15 cellular contexts compared by ENCODE assay signal in genomic region chr4:60794372-60794771, GRCh38.
DNase-seq lines count a peak whose midpoint lies in the region; ATAC-seq, FAIRE-seq and TF ChIP-seq lines count a peak whose summit lies in the region.
"Had no signal": no experiment of that assay in that cellular context is flagged by ENCODE, and none has a peak within 500 bp of the region (broad histone marks: within the 10 kb centered on the region; RNA-seq: fewer than 3 reads in every experiment).

No MANE protein-coding gene starts in this region.

- no peaks in the 10 kb centered on the region for H3K27me3 ChIP-seq in thoracic aorta (replicated peaks; ENCODE audit: insufficient read depth)
- H3K27me3 ChIP-seq: BLaER1 treated with 17β-estradiol and CSF1 and Interleukin-3, amounts not matched to agents 10 nM and 100 nM had no signal

- no peak overlapping the region for H3K27ac ChIP-seq in kidney (ENCODE audit: low read depth in 2 of 2, low read length in 2 of 2)
- peak overlapping the region in 1 of 2 donors; percentile 59 for H3K27ac ChIP-seq in thoracic aorta
- H3K27ac ChIP-seq: BLaER1 treated with 17β-estradiol and CSF1 and Interleukin-3, amounts not matched to agents 10 nM and 100 nM had no signal

- ATAC-seq in Right ventricle myocardium inferior, result no peak
- no peak for ATAC-seq in thoracic aorta (ENCODE audit: insufficient number of reproducible peaks, low FRiP score, low read depth)
- ATAC-seq in GM18868 (IDR thresholded peaks at IDR 0.05; ENCODE audit: unreplicated experiment), result no peak
- ATAC-seq: CD8-positive, alpha-beta T cell; HepG2 had no signal

- H3K4me1 ChIP-seq in kidney (ENCODE audit: control insufficient read depth in 1 of 2, insufficient read depth in 1 of 2, low read depth in 1 of 2, low read length in 2 of 2) (no peaks in the 10 kb centered on the region), thoracic aorta (ENCODE audit: control insufficient read depth in 1 of 2, low read depth in 2 of 2) (peaks cover 0 to 24% of the 10 kb centered on the region in 2 donors)
- H3K4me1 ChIP-seq: BLaER1 treated with 17β-estradiol and CSF1 and Interleukin-3, amounts not matched to agents 10 nM and 100 nM had no signal

- no peak for FAIRE-seq in kidney (lab: Jason Lieb, UNC)
- FAIRE-seq: H1, HepG2 had no signal

- H3K36me3 ChIP-seq in kidney (ENCODE audit: control insufficient read depth in 1 of 2, insufficient read depth in 2 of 2, low read length in 2 of 2), result no peaks in the 10 kb centered on the region
- H3K36me3 ChIP-seq in thoracic aorta, result no peaks in the 10 kb centered on the region
- H3K36me3 ChIP-seq: BLaER1 treated with 17β-estradiol and CSF1 and Interleukin-3, amounts not matched to agents 10 nM and 100 nM had no signal

- intact Hi-C loops in Right ventricle myocardium inferior (cut with DNase I) (no loop called here), cardiac septum (cut with DNase I) (no loop called here), kidney (cut with DNase I) (no loop called here)

- TF ChIP-seq CTCF in kidney (IDR thresholded peaks at IDR 0.05; ENCODE audit: borderline replicate concordance, extremely low read depth, insufficient read depth), result no peak
- TF ChIP-seq CTCF in thoracic aorta (IDR thresholded peaks at IDR 0.05), result no peak

- no peaks in the 10 kb centered on the region for H3K9me3 ChIP-seq in kidney (ENCODE audit: control insufficient read depth in 1 of 2, low read length in 2 of 2)
- H3K9me3 ChIP-seq in thoracic aorta, result no peaks in the 10 kb centered on the region
- H3K9me3 ChIP-seq: BLaER1 treated with 17β-estradiol and CSF1 and Interleukin-3, amounts not matched to agents 10 nM and 100 nM had no signal

- H3K9ac ChIP-seq in kidney (ENCODE audit: low read length in 2 of 2), result no peak overlapping the region
- H3K9ac ChIP-seq: BLaER1 treated with 17β-estradiol and CSF1 and Interleukin-3, amounts not matched to agents 10 nM and 100 nM had no signal

- DNase-seq in Right ventricle myocardium inferior (ENCODE audit: missing footprints), result peak; percentile 37
- no peak for DNase-seq in cardiac septum (ENCODE audit: low spot score)
- peak; percentile 22 for DNase-seq in kidney
- DNase-seq in thoracic aorta (ENCODE audit: low spot score), result no peak
- no peak for DNase-seq in NCI-H446 (lab: John Stamatoyannopoulos, UW)
- no peak for DNase-seq in T1000 (lab: John Stamatoyannopoulos, UW)
- DNase-seq: Calu3; CD8-positive, alpha-beta T cell; DMS79 treated with DMSO at 0.1 percent for 48 hours; GF-D8; H9 had no signal

- H3K4me3 ChIP-seq in kidney (ENCODE audit: low read length in 2 of 2) (no peak overlapping the region), thoracic aorta (peak overlapping the region; percentile 54)
- H3K4me3 ChIP-seq: BLaER1 treated with 17β-estradiol and CSF1 and Interleukin-3, amounts not matched to agents 10 nM and 100 nM had no signal

Comparison
In these comparisons a context has a peak if more than half of its experiments do, and no peak if none do; other contexts are left out.
1. DNase-seq: peak in Right ventricle myocardium inferior (single experiment) and kidney (single experiment); none in cardiac septum (single experiment), thoracic aorta (single experiment), NCI-H446 (0 of 2) and T1000 (single experiment).